2 cellular contexts compared by ENCODE assay signal in genomic region chr9:86413966-86414880, GRCh38.
TF ChIP-seq lines count a peak whose summit lies in the region.

No MANE protein-coding gene starts in this region.

TF ChIP-seq in HCT116, 20 proteins besides CTCF, POLR2A, EP300 and RAD21 (continued from another document):
- no peak for TF ChIP-seq EZH2phosphoT487 (IDR thresholded peaks at IDR 0.05; ENCODE audit: borderline replicate concordance)
- no peak for TF ChIP-seq SP1 (IDR thresholded peaks at IDR 0.05; ENCODE audit: low read depth)
- no peak for TF ChIP-seq SRF (IDR thresholded peaks at IDR 0.05; ENCODE audit: low read depth)
- TF ChIP-seq CBX3 (IDR thresholded peaks at IDR 0.05; ENCODE audit: low read depth): no peak
- no peak for TF ChIP-seq JUND (IDR thresholded peaks at IDR 0.05)
- no peak for TF ChIP-seq ZBTB33 (IDR thresholded peaks at IDR 0.05; ENCODE audit: extremely low read depth, insufficient replicate concordance, low read length)

TF ChIP-seq in SK-N-SH, 30 proteins besides CTCF, POLR2A, EP300 and RAD21 (continued from another document):
- TF ChIP-seq SMC3 (IDR thresholded peaks at IDR 0.05; ENCODE audit: low read depth, low read length): peak; percentile 37; the same call in 1 of the 2 replicates
